12 cellular contexts compared by ENCODE assay signal in the genomic region with DNA sequence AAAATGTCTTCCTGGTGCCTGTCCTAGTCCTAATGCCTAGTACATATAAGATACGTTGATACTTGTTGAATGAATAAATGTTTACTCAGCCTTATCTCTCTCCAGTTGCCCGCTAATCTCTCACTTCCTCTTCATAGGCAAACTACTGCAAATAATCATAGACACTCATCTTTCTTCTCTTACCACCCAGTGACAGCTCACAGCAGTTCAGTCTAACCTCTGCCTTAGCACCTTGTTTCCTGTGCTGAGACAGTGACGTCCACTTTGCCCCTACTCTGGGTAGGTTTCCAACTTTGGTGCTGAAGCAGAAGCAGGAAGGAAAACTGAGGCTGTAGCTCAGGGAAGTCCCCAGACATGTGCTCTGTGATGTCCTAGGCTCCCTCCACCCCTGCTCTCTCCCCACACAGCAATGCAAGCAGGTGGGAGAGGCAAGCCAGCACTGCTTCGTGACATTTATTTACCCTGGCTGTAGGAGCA. TPM values are rescaled to one million over a fixed set of nuclear protein-coding genes. Genes with fewer than 3 reads are reported as not detected.
DNase-seq lines count a peak whose midpoint lies in the region; ATAC-seq and TF ChIP-seq lines count a peak whose summit lies in the region.
"Had no signal": no experiment of that assay in that cellular context is flagged by ENCODE, and none has a peak within 500 bp of the region (broad histone marks: within the 10 kb centered on the region; RNA-seq: fewer than 3 reads in every experiment).

No MANE protein-coding gene starts in this region.

- no peak overlapping the region for H3K4me3 ChIP-seq in HAP-1

- H3K27me3 ChIP-seq in HAP-1 (ENCODE audit: low read depth) = no peaks in the 10 kb centered on the region

- CTCF ChIA-PET in WTC11 (lab: Charles Lee) = no interaction called here

- H3K9me3 Mint-ChIP-seq in memory B cell (peaks cover 2% of the 10 kb centered on the region), WTC11 (peaks cover 14% of the 10 kb centered on the region)
- H3K9me3 Mint-ChIP-seq: activated CD8-positive, alpha-beta T cell treated with anti-CD3 and anti-CD28 coated beads for 36 hours had no signal

- intact Hi-C loops in cardiac septum (cut with DNase I) = no loop called here

- DNase-seq in NCI-H146 (lab: John Stamatoyannopoulos, UW) = peak; percentile 71
- peak in 1 of 2 donors; percentile 50 for DNase-seq in memory B cell (ENCODE audit: low spot score in 2 of 2)
- no peak for DNase-seq in HAP-1 (ENCODE audit: low spot score in 2 of 2)
- DNase-seq in cardiac septum (ENCODE audit: low spot score) = no peak
- no peak for DNase-seq in WTC11 (ENCODE audit: low spot score)
- DNase-seq in GDM1 (lab: John Stamatoyannopoulos, UW) = no peak
- DNase-seq: activated CD8-positive, alpha-beta T cell treated with anti-CD3 and anti-CD28 coated beads for 36 hours; anterior cingulate cortex; COR-L47; NCI-H187 had no signal

- H3K27ac Mint-ChIP-seq in memory B cell = no peak overlapping the region
- no peak overlapping the region for H3K27ac Mint-ChIP-seq in WTC11
- H3K27ac Mint-ChIP-seq: activated CD8-positive, alpha-beta T cell treated with anti-CD3 and anti-CD28 coated beads for 36 hours had no signal

- H3K4me3 Mint-ChIP-seq in memory B cell = no peak overlapping the region
- no peak overlapping the region for H3K4me3 Mint-ChIP-seq in WTC11
- H3K4me3 Mint-ChIP-seq: activated CD8-positive, alpha-beta T cell treated with anti-CD3 and anti-CD28 coated beads for 36 hours had no signal

- H3K4me1 ChIP-seq in HAP-1 = peaks cover 14% of the 10 kb centered on the region

- no peak for TF ChIP-seq CTCF in WTC11 (IDR thresholded peaks at IDR 0.05)

- H3K27me3 Mint-ChIP-seq in memory B cell (peaks cover 5% of the 10 kb centered on the region), WTC11 (ENCODE audit: low read depth) (no peaks in the 10 kb centered on the region)

- H3K36me3 Mint-ChIP-seq in memory B cell (peaks cover 1% of the 10 kb centered on the region), WTC11 (peaks cover 3% of the 10 kb centered on the region; the same call in 1 of the 2 replicates)

- ATAC-seq in GM18511 (IDR thresholded peaks at IDR 0.05; ENCODE audit: unreplicated experiment) (peak; percentile 84), GM21825 (IDR thresholded peaks at IDR 0.05; ENCODE audit: unreplicated experiment) (peak; percentile 86), memory B cell (ENCODE audit: low read depth) (peak; percentile 94), WTC11 (no peak)
- ATAC-seq: activated CD8-positive, alpha-beta T cell treated with anti-CD3 and anti-CD28 coated beads for 36 hours had no signal

- H3K9me3 ChIP-seq in HAP-1 = no peaks in the 10 kb centered on the region

- H3K4me1 Mint-ChIP-seq in memory B cell (peaks cover 7% of the 10 kb centered on the region), WTC11 (peaks cover 12% of the 10 kb centered on the region)

- POLR2A ChIA-PET in WTC11 (lab: Charles Lee) = no interaction called here

- in situ Hi-C loops in HAP-1 (cut with MboI; ENCODE audit: low sequenced_read_pairs) = no loop called here

- H3K36me3 ChIP-seq in HAP-1 (replicated peaks) = no peaks in the 10 kb centered on the region

TF ChIP-seq in WTC11, 78 proteins besides CTCF, POLR2A, EP300 and RAD21:
- TF ChIP-seq ZNF232 (CRISPR knock-in tag; IDR thresholded peaks at IDR 0.05) (no peak), FOXJ3 (CRISPR knock-in tag; IDR thresholded peaks at IDR 0.05; ENCODE audit: borderline replicate concordance) (no peak), CREB1 (CRISPR knock-in tag; IDR thresholded peaks at IDR 0.05) (no peak), TP53 (CRISPR knock-in tag; IDR thresholded peaks at IDR 0.05) (no peak), SOX15 (CRISPR knock-in tag; IDR thresholded peaks at IDR 0.05) (no peak), ZNF671 (CRISPR knock-in tag; IDR thresholded peaks at IDR 0.05) (no peak), ZNF396 (CRISPR knock-in tag; IDR thresholded peaks at IDR 0.05; ENCODE audit: borderline replicate concordance) (no peak), NFE2L1 (CRISPR knock-in tag; IDR thresholded peaks at IDR 0.05) (no peak)
- TF ChIP-seq, protein P1, sequence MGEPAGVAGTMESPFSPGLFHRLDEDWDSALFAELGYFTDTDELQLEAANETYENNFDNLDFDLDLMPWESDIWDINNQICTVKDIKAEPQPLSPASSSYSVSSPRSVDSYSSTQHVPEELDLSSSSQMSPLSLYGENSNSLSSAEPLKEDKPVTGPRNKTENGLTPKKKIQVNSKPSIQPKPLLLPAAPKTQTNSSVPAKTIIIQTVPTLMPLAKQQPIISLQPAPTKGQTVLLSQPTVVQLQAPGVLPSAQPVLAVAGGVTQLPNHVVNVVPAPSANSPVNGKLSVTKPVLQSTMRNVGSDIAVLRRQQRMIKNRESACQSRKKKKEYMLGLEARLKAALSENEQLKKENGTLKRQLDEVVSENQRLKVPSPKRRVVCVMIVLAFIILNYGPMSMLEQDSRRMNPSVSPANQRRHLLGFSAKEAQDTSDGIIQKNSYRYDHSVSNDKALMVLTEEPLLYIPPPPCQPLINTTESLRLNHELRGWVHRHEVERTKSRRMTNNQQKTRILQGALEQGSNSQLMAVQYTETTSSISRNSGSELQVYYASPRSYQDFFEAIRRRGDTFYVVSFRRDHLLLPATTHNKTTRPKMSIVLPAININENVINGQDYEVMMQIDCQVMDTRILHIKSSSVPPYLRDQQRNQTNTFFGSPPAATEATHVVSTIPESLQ (CRISPR knock-in tag; IDR thresholded peaks at IDR 0.05) = no peak
- TF ChIP-seq, protein P2, sequence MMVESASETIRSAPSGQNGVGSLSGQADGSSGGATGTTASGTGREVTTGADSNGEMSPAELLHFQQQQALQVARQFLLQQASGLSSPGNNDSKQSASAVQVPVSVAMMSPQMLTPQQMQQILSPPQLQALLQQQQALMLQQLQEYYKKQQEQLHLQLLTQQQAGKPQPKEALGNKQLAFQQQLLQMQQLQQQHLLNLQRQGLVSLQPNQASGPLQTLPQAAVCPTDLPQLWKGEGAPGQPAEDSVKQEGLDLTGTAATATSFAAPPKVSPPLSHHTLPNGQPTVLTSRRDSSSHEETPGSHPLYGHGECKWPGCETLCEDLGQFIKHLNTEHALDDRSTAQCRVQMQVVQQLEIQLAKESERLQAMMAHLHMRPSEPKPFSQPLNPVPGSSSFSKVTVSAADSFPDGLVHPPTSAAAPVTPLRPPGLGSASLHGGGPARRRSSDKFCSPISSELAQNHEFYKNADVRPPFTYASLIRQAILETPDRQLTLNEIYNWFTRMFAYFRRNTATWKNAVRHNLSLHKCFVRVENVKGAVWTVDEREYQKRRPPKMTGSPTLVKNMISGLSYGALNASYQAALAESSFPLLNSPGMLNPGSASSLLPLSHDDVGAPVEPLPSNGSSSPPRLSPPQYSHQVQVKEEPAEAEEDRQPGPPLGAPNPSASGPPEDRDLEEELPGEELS (CRISPR knock-in tag; IDR thresholded peaks at IDR 0.05) = no peak
TF ChIP-seq in WTC11: peak in this region for 0.

RNA-seq across cellular contexts. Expression of a gene that starts 45.5 kb away (rescaled TPM):
- total RNA-seq in cardiac septum (16.3 TPM), WTC11 (2021) (6.9 to 8.3 TPM (median 7.3 TPM) in 3 replicates)
